Comparison of ENCODE assay signal across 22 cellular contexts in the genomic region with DNA sequence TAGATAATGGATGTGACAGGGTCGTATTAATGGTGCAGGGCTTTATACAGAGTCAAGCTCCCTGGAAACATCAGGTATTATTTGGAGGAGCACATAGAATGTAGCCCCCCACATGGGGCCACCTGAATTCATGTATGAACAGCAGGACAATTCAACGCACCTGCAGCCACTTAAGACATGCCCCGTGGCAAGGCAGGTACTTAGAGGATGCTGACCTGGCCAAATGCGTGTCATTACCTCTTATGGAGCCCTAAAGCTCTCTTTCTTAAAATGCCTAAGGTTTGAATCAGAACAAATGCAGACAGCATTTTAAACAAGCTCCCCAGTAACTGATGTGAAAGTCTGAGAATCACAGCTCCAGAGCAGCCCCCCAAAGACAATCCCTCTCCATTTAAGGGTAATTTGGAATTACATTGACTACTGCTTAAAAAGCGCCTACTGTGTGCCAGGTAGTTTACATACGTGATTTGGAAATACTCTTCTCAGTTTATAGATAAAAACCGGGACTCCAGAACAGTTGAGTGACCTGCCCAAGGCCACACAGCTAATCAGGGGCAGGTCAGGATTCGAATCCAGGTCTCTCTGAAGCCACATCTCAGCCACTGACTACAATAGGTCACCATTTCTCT.
"Had no signal": no experiment of that assay in that cellular context is flagged by ENCODE, and none has a peak within 500 bp of the region (broad histone marks: within the 10 kb centered on the region; RNA-seq: fewer than 3 reads in every experiment).

No MANE protein-coding gene starts in this region.

- DNase-seq: activated CD4-positive, alpha-beta T cell treated with anti-CD3 and anti-CD28 coated beads, Interleukin-2, amount 10 ng/mL, durations not matched to agents 24 days and 14 days; activated CD4-positive, alpha-beta T cell treated with anti-CD3 and anti-CD28 coated beads, Interleukin-2, amount 50 U/mL, for 48 hours; activated CD4-positive, CD25-positive, alpha-beta regulatory T cell treated with anti-CD3 and anti-CD28 coated beads, Interleukin-2, amount 50 U/mL, for 72 hours; activated CD8-positive, alpha-beta memory T cell treated with anti-CD3 and anti-CD28 coated beads, Interleukin-2, amount 10 ng/mL, durations not matched to agents 7 days and 5 days; activated effector memory CD4-positive, alpha-beta T cell treated with anti-CD3 and anti-CD28 coated beads, Interleukin-2, amount 50 U/mL, for 16 hours; activated naive CD4-positive, alpha-beta T cell treated with anti-CD3 and anti-CD28 coated beads for 36 hours; activated T-cell treated with anti-CD3 and anti-CD28 coated beads, Interleukin-2, amount 50 U/mL, for 4 hours; amygdala; Kasumi-1; NCI-H1105 treated with DMSO at 0.1 percent for 48 hours; NCI-H1436 treated with DMSO at 0.1 percent for 48 hours; NCI-H187; NCI-H2081; NCI-H2171; NCI-H2227 treated with DMSO at 0.1 percent for 48 hours; NCI-H446 treated with DMSO at 0.1 percent for 48 hours; NCI-H524 treated with DMSO at 0.1 percent for 48 hours; NCI-H774; NK-92 treated with Interleukin-12 subunit alpha and Interleukin-12 subunit beta, amount 100 ng/mL, for 24 hours; SHP77 treated with DMSO at 0.1 percent for 48 hours had no signal

- FAIRE-seq: astrocyte, RCC 7860 had no signal
